In the genomic region with DNA sequence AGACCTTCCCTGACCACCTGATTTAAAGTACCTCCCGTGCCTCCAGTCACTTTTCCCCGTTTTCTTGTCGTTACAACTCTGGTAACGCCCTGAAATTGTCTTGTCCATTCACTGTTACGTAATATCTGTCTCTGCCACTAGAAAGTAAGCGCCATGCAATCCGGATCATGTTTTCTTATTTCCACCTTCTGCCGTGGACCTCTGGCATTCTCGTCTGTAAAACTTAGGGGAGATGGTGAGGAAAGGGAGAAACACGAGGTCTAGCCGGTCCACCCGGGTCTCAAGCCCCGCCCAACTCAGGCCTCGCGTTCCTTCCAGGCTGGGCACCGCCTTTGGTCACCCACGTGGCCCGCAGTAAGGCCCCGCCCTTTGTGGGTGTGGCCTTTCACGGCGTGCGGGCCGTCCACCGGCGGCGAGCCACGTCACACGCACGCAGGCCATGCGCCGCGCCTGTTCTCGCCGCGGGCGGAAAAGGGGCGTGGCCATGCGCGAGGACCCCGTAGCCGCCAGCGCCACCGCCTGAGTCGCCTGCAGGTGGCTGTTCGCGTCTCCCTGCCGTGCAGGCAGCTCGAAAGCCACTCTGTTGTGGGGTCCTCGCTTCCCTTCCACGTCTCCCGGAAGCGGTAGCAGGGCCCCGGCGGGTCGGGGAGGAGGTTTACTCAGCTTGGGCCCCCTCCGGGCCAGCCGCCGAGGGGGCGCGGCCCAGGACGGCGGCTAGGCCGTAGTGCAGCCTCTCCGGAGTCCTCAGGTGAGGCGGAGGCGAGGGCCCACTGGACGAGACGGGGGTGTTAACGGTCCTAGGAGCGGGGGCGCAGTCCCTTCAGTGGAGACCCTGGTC, we compare ENCODE assay signal across 1 cellular context.
A peak's percentile ranks its signal among the peaks of the same experiment; 100 is the strongest.
TF ChIP-seq lines count a peak whose summit lies in the region.

A gene with protein sequence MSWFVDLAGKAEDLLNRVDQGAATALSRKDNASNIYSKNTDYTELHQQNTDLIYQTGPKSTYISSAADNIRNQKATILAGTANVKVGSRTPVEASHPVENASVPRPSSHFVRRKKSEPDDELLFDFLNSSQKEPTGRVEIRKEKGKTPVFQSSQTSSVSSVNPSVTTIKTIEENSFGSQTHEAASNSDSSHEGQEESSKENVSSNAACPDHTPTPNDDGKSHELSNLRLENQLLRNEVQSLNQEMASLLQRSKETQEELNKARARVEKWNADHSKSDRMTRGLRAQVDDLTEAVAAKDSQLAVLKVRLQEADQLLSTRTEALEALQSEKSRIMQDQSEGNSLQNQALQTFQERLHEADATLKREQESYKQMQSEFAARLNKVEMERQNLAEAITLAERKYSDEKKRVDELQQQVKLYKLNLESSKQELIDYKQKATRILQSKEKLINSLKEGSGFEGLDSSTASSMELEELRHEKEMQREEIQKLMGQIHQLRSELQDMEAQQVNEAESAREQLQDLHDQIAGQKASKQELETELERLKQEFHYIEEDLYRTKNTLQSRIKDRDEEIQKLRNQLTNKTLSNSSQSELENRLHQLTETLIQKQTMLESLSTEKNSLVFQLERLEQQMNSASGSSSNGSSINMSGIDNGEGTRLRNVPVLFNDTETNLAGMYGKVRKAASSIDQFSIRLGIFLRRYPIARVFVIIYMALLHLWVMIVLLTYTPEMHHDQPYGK (plus strand): TSS at position 597 of the 838 bp plus-strand sequence. CDS start 3,133 bp downstream, outside the sequence.

TF ChIP-seq in HepG2, 621 proteins besides CTCF, POLR2A, EP300 and RAD21 (continued from another document and continues in another):
- TF ChIP-seq, protein P1, sequence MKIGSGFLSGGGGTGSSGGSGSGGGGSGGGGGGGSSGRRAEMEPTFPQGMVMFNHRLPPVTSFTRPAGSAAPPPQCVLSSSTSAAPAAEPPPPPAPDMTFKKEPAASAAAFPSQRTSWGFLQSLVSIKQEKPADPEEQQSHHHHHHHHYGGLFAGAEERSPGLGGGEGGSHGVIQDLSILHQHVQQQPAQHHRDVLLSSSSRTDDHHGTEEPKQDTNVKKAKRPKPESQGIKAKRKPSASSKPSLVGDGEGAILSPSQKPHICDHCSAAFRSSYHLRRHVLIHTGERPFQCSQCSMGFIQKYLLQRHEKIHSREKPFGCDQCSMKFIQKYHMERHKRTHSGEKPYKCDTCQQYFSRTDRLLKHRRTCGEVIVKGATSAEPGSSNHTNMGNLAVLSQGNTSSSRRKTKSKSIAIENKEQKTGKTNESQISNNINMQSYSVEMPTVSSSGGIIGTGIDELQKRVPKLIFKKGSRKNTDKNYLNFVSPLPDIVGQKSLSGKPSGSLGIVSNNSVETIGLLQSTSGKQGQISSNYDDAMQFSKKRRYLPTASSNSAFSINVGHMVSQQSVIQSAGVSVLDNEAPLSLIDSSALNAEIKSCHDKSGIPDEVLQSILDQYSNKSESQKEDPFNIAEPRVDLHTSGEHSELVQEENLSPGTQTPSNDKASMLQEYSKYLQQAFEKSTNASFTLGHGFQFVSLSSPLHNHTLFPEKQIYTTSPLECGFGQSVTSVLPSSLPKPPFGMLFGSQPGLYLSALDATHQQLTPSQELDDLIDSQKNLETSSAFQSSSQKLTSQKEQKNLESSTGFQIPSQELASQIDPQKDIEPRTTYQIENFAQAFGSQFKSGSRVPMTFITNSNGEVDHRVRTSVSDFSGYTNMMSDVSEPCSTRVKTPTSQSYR (CRISPR knock-in tag; IDR thresholded peaks at IDR 0.05; ENCODE audit: borderline replicate concordance): no peak
- TF ChIP-seq, protein P2, sequence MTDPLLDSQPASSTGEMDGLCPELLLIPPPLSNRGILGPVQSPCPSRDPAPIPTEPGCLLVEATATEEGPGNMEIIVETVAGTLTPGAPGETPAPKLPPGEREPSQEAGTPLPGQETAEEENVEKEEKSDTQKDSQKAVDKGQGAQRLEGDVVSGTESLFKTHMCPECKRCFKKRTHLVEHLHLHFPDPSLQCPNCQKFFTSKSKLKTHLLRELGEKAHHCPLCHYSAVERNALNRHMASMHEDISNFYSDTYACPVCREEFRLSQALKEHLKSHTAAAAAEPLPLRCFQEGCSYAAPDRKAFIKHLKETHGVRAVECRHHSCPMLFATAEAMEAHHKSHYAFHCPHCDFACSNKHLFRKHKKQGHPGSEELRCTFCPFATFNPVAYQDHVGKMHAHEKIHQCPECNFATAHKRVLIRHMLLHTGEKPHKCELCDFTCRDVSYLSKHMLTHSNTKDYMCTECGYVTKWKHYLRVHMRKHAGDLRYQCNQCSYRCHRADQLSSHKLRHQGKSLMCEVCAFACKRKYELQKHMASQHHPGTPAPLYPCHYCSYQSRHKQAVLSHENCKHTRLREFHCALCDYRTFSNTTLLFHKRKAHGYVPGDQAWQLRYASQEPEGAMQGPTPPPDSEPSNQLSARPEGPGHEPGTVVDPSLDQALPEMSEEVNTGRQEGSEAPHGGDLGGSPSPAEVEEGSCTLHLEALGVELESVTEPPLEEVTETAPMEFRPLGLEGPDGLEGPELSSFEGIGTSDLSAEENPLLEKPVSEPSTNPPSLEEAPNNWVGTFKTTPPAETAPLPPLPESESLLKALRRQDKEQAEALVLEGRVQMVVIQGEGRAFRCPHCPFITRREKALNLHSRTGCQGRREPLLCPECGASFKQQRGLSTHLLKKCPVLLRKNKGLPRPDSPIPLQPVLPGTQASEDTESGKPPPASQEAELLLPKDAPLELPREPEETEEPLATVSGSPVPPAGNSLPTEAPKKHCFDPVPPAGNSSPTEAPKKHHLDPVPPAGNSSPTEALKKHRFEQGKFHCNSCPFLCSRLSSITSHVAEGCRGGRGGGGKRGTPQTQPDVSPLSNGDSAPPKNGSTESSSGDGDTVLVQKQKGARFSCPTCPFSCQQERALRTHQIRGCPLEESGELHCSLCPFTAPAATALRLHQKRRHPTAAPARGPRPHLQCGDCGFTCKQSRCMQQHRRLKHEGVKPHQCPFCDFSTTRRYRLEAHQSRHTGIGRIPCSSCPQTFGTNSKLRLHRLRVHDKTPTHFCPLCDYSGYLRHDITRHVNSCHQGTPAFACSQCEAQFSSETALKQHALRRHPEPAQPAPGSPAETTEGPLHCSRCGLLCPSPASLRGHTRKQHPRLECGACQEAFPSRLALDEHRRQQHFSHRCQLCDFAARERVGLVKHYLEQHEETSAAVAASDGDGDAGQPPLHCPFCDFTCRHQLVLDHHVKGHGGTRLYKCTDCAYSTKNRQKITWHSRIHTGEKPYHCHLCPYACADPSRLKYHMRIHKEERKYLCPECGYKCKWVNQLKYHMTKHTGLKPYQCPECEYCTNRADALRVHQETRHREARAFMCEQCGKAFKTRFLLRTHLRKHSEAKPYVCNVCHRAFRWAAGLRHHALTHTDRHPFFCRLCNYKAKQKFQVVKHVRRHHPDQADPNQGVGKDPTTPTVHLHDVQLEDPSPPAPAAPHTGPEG (CRISPR knock-in tag; IDR thresholded peaks at IDR 0.05): no peak
- TF ChIP-seq JUNB (CRISPR knock-in tag; IDR thresholded peaks at IDR 0.05; ENCODE audit: borderline replicate concordance) (no peak), ERF (CRISPR knock-in tag; IDR thresholded peaks at IDR 0.05) (peak; percentile 81; the same call in 1 of the 2 replicates), MIER3 (CRISPR knock-in tag; IDR thresholded peaks at IDR 0.05; ENCODE audit: borderline replicate concordance) (no peak; the same call in 1 of the 2 replicates), FOXP1 (IDR thresholded peaks at IDR 0.05) (no peak), FOXP1 (CRISPR knock-in tag; IDR thresholded peaks at IDR 0.05) (no peak), ZNF556 (CRISPR knock-in tag; IDR thresholded peaks at IDR 0.05; ENCODE audit: borderline replicate concordance) (peak; percentile 46; the same call in 1 of the 2 replicates), ZNF614 (CRISPR knock-in tag; IDR thresholded peaks at IDR 0.05; ENCODE audit: borderline replicate concordance) (peak; percentile 49; the same call in 1 of the 2 replicates), AGO2 (optimal IDR thresholded peaks at IDR 0.05; ENCODE audit: low read depth, low read length) (peak; percentile 75), ZNF761 (CRISPR knock-in tag; conservative IDR thresholded peaks at IDR 0.05) (0 out of 2 replicates have a peak, but pooled peaks have one; percentile 28), HDAC2 (CRISPR knock-in tag; IDR thresholded peaks at IDR 0.05) (peak; percentile 82), RFX3 (CRISPR knock-in tag; IDR thresholded peaks at IDR 0.05) (no peak), ZNF501 (CRISPR knock-in tag; IDR thresholded peaks at IDR 0.05) (peak; percentile 95), REL (CRISPR knock-in tag; conservative IDR thresholded peaks at IDR 0.05) (0 out of 2 replicates have a peak, but pooled peaks have one; percentile 78), ZNF7 (CRISPR knock-in tag; IDR thresholded peaks at IDR 0.05) (no peak), PAF1 (CRISPR knock-in tag; IDR thresholded peaks at IDR 0.05) (no peak), CCDC6 (CRISPR knock-in tag; IDR thresholded peaks at IDR 0.05) (peak; percentile 74), FOXO1 (CRISPR knock-in tag; IDR thresholded peaks at IDR 0.05) (peak; percentile 14; the same call in 1 of the 2 replicates), ZBTB42 (CRISPR knock-in tag; IDR thresholded peaks at IDR 0.05) (peak; percentile 73), ZNF546 (CRISPR knock-in tag; conservative IDR thresholded peaks at IDR 0.05) (peak; percentile 49; the same call in 1 of the 2 replicates), KDM5A (IDR thresholded peaks at IDR 0.05; ENCODE audit: borderline replicate concordance, low read length) (peak; percentile 65; the same call in 1 of the 2 replicates), MED1 (CRISPR knock-in tag; IDR thresholded peaks at IDR 0.05) (peak; percentile 84), ZSCAN21 (CRISPR knock-in tag; IDR thresholded peaks at IDR 0.05; ENCODE audit: borderline replicate concordance) (no peak; the same call in 1 of the 2 replicates), DNMT1 (CRISPR knock-in tag; IDR thresholded peaks at IDR 0.05) (peak; percentile 61), THAP11 (CRISPR knock-in tag; IDR thresholded peaks at IDR 0.05) (peak; percentile 93), ZBTB8A (CRISPR knock-in tag; IDR thresholded peaks at IDR 0.05; ENCODE audit: borderline replicate concordance, low read depth) (peak; percentile 24; the same call in 1 of the 2 replicates), SOX6 (IDR thresholded peaks at IDR 0.05) (no peak), SOX6 (CRISPR knock-in tag; IDR thresholded peaks at IDR 0.05) (peak; percentile 69), HNRNPK (IDR thresholded peaks at IDR 0.05; ENCODE audit: low read depth, low read length, poor library complexity, severe bottlenecking) (peak; percentile 54), MAF1 (CRISPR knock-in tag; IDR thresholded peaks at IDR 0.05; ENCODE audit: borderline replicate concordance) (0 out of 2 replicates have a peak, but pooled peaks have one; percentile 49), ZNF232 (CRISPR knock-in tag; IDR thresholded peaks at IDR 0.05; ENCODE audit: borderline replicate concordance) (peak; percentile 15; the same call in 1 of the 2 replicates), PPARG (CRISPR knock-in tag; conservative IDR thresholded peaks at IDR 0.05) (peak; percentile 69), EZH2 (conservative IDR thresholded peaks at IDR 0.05; ENCODE audit: low read depth, low read length) (no peak)
- TF ChIP-seq, protein P3, sequence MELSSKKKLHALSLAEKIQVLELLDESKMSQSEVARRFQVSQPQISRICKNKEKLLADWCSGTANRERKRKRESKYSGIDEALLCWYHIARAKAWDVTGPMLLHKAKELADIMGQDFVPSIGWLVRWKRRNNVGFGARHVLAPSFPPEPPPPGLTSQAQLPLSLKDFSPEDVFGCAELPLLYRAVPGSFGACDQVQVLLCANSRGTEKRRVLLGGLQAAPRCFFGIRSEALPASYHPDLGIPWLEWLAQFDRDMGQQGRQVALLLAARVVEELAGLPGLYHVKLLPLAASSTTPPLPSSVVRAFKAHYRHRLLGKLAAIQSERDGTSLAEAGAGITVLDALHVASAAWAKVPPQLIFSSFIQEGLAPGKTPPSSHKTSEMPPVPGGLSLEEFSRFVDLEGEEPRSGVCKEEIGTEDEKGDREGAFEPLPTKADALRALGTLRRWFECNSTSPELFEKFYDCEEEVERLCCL (CRISPR knock-in tag; IDR thresholded peaks at IDR 0.05; ENCODE audit: borderline replicate concordance): no peak
- TF ChIP-seq, protein P4, sequence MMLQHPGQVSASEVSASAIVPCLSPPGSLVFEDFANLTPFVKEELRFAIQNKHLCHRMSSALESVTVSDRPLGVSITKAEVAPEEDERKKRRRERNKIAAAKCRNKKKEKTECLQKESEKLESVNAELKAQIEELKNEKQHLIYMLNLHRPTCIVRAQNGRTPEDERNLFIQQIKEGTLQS (CRISPR knock-in tag; IDR thresholded peaks at IDR 0.05): no peak
- TF ChIP-seq, protein P5, sequence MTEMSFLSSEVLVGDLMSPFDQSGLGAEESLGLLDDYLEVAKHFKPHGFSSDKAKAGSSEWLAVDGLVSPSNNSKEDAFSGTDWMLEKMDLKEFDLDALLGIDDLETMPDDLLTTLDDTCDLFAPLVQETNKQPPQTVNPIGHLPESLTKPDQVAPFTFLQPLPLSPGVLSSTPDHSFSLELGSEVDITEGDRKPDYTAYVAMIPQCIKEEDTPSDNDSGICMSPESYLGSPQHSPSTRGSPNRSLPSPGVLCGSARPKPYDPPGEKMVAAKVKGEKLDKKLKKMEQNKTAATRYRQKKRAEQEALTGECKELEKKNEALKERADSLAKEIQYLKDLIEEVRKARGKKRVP (CRISPR knock-in tag; IDR thresholded peaks at IDR 0.05): no peak
- TF ChIP-seq, protein P6, sequence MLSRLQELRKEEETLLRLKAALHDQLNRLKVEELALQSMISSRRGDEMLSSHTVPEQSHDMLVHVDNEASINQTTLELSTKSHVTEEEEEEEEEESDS (CRISPR knock-in tag; IDR thresholded peaks at IDR 0.05; ENCODE audit: borderline replicate concordance): no peak
- TF ChIP-seq, protein P7, sequence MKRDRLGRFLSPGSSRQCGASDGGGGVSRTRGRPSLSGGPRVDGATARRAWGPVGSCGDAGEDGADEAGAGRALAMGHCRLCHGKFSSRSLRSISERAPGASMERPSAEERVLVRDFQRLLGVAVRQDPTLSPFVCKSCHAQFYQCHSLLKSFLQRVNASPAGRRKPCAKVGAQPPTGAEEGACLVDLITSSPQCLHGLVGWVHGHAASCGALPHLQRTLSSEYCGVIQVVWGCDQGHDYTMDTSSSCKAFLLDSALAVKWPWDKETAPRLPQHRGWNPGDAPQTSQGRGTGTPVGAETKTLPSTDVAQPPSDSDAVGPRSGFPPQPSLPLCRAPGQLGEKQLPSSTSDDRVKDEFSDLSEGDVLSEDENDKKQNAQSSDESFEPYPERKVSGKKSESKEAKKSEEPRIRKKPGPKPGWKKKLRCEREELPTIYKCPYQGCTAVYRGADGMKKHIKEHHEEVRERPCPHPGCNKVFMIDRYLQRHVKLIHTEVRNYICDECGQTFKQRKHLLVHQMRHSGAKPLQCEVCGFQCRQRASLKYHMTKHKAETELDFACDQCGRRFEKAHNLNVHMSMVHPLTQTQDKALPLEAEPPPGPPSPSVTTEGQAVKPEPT (CRISPR knock-in tag; IDR thresholded peaks at IDR 0.05; ENCODE audit: low read depth): no peak
- TF ChIP-seq, protein P8, sequence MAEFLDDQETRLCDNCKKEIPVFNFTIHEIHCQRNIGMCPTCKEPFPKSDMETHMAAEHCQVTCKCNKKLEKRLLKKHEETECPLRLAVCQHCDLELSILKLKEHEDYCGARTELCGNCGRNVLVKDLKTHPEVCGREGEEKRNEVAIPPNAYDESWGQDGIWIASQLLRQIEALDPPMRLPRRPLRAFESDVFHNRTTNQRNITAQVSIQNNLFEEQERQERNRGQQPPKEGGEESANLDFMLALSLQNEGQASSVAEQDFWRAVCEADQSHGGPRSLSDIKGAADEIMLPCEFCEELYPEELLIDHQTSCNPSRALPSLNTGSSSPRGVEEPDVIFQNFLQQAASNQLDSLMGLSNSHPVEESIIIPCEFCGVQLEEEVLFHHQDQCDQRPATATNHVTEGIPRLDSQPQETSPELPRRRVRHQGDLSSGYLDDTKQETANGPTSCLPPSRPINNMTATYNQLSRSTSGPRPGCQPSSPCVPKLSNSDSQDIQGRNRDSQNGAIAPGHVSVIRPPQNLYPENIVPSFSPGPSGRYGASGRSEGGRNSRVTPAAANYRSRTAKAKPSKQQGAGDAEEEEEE (CRISPR knock-in tag; IDR thresholded peaks at IDR 0.05; ENCODE audit: borderline replicate concordance): peak; percentile 62; the same call in 1 of the 2 replicates
